35 cellular contexts compared by ENCODE assay signal in the genomic region with DNA sequence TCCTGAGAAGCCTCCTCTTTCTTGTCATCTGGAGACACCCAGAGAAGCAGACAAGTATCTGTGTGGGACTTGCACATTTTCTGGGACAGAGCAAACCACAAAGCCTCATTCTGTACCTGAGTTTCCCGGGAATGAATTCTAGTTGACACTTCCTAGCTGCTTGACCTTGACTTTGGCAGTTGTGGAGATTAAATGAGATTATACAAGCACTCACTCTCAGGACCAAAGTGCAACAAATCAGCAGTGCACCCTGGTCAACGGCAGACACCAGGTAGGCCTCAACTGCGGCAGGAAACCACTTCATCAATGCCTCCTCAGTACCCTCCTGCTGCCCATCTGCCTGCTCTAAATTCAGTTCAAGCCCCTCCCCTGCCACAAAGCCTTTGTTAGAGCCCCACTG.
"Had no signal": no experiment of that assay in that cellular context is flagged by ENCODE, and none has a peak within 500 bp of the region (broad histone marks: within the 10 kb centered on the region; RNA-seq: fewer than 3 reads in every experiment).

No MANE protein-coding gene starts in this region.

- H3K4me3 ChIP-seq: coronary artery, dorsolateral prefrontal cortex, esophagus muscularis mucosa, gastrocnemius medialis had no signal

- H3K4me3 Mint-ChIP-seq: activated B cell treated with CpG ODN at 0.5 μM for 24 hours; activated CD8-positive, alpha-beta T cell treated with anti-CD3 and anti-CD28 coated beads for 36 hours; activated naive CD8-positive, alpha-beta T cell; activated T-cell treated with anti-CD3 and anti-CD28 coated beads, Interleukin-2, amount 50 U/mL, for 4 hours; activated T-helper 17 cell treated with anti-CD3 and anti-CD28 coated beads, Interleukin-2, amount 50 U/mL, for 72 hours; central memory CD8-positive, alpha-beta T cell; dendritic cell treated with granulocyte-macrophage colony-stimulating factor and Interleukin-4, amounts not matched to agents 40 ng/mL and 50 ng/mL, for 4 days; endodermal cell; T-cell; T-helper 1 cell treated with Interleukin-12 subunit alpha and Interleukin-12 subunit beta and Interleukin-4 antibody, amounts not matched to agents 30 μg/mL and 1 μg/mL, for 36 hours; T-helper 2 cell treated with Interferon-gamma antibody and Interleukin-4, amounts not matched to agents 5 μg/mL and 100 μg/mL, for 36 hours had no signal

- DNase-seq: activated B cell treated with CpG ODN at 0.5 μM for 24 hours; activated CD4-positive, alpha-beta T cell treated with anti-CD3 and anti-CD28 coated beads for 48 hours; activated CD4-positive, alpha-beta T cell treated with anti-CD3 and anti-CD28 coated beads, Interleukin-2, amount 50 U/mL, for 1 hour; activated CD4-positive, alpha-beta T cell treated with anti-CD3 and anti-CD28 coated beads, Interleukin-2, amount 50 U/mL, for 48 hours; activated CD8-positive, alpha-beta memory T cell treated with anti-CD3 and anti-CD28 coated beads for 24 hours; activated CD8-positive, alpha-beta T cell treated with anti-CD3 and anti-CD28 coated beads for 36 hours; activated effector memory CD4-positive, alpha-beta T cell treated with Interleukin-2 at 50 U/mL for 16 hours; activated gamma-delta T cell treated with Interleukin-2 at 50 U/mL for 16 hours; activated naive CD4-positive, alpha-beta T cell treated with anti-CD3 and anti-CD28 coated beads, Interleukin-2, amount 50 U/mL, for 16 hours; activated naive CD4-positive, alpha-beta T cell treated with Interleukin-2 at 50 U/mL for 16 hours; activated T-cell treated with anti-CD3 and anti-CD28 coated beads, Interleukin-2, amount 50 U/mL, for 4 hours; amniotic stem cell; anterior cingulate cortex; brain microvascular endothelial cell; dorsolateral prefrontal cortex; effector memory CD4-positive, alpha-beta T cell; endodermal cell; erythroblast; foreskin keratinocyte; gastrocnemius medialis; glutamatergic neuron; T-cell; T1000; WERI-Rb-1 had no signal

- FAIRE-seq: astrocyte, bronchial epithelial cell had no signal

- H3K27ac ChIP-seq: brain microvascular endothelial cell, coronary artery, dorsolateral prefrontal cortex, esophagus muscularis mucosa, foreskin keratinocyte, gastrocnemius medialis, WERI-Rb-1 had no signal

- H3K9me3 Mint-ChIP-seq: activated B cell treated with CpG ODN at 0.5 μM for 24 hours; activated CD8-positive, alpha-beta T cell treated with anti-CD3 and anti-CD28 coated beads for 36 hours; activated T-cell treated with anti-CD3 and anti-CD28 coated beads, Interleukin-2, amount 50 U/mL, for 4 hours; activated T-helper 17 cell treated with anti-CD3 and anti-CD28 coated beads, Interleukin-2, amount 50 U/mL, for 72 hours; central memory CD8-positive, alpha-beta T cell; dendritic cell treated with granulocyte-macrophage colony-stimulating factor and Interleukin-4, amounts not matched to agents 40 ng/mL and 50 ng/mL, for 4 days; endodermal cell; T-cell; T-helper 1 cell treated with Interleukin-12 subunit alpha and Interleukin-12 subunit beta and Interleukin-4 antibody, amounts not matched to agents 30 μg/mL and 1 μg/mL, for 36 hours; T-helper 2 cell treated with Interferon-gamma antibody and Interleukin-4, amounts not matched to agents 5 μg/mL and 100 μg/mL, for 36 hours had no signal

- H3K27me3 ChIP-seq: brain microvascular endothelial cell, esophagus muscularis mucosa, foreskin keratinocyte, gastrocnemius medialis had no signal

- H3K9me3 ChIP-seq: esophagus muscularis mucosa, gastrocnemius medialis had no signal

- H3K4me1 ChIP-seq: foreskin keratinocyte, gastrocnemius medialis had no signal

- ATAC-seq: activated CD4-positive, CD25-positive, alpha-beta regulatory T cell treated with anti-CD3 and anti-CD28 coated beads, Interleukin-2, amount 50 U/mL, for 24 hours; activated CD8-positive, alpha-beta T cell treated with anti-CD3 and anti-CD28 coated beads for 36 hours; activated T-cell treated with anti-CD3 and anti-CD28 coated beads, Interleukin-2, amount 50 U/mL, for 4 hours; activated T-helper 17 cell treated with anti-CD3 and anti-CD28 coated beads, Interleukin-2, amount 50 U/mL, for 72 hours; foreskin keratinocyte; gastrocnemius medialis; T-cell had no signal

- H3K27ac Mint-ChIP-seq: activated B cell treated with CpG ODN at 0.5 μM for 24 hours; activated CD8-positive, alpha-beta T cell treated with anti-CD3 and anti-CD28 coated beads for 36 hours; activated naive CD8-positive, alpha-beta T cell; activated T-helper 17 cell treated with anti-CD3 and anti-CD28 coated beads, Interleukin-2, amount 50 U/mL, for 72 hours; dendritic cell treated with granulocyte-macrophage colony-stimulating factor and Interleukin-4, amounts not matched to agents 40 ng/mL and 50 ng/mL, for 4 days; endodermal cell; T-cell; T-helper 1 cell treated with Interleukin-12 subunit alpha and Interleukin-12 subunit beta and Interleukin-4 antibody, amounts not matched to agents 30 μg/mL and 1 μg/mL, for 36 hours; T-helper 2 cell treated with Interferon-gamma antibody and Interleukin-4, amounts not matched to agents 5 μg/mL and 100 μg/mL, for 36 hours had no signal

- H3K36me3 ChIP-seq: brain microvascular endothelial cell, gastrocnemius medialis, WERI-Rb-1 had no signal

- H3K4me1 Mint-ChIP-seq: activated B cell treated with CpG ODN at 0.5 μM for 24 hours; activated T-helper 17 cell treated with anti-CD3 and anti-CD28 coated beads, Interleukin-2, amount 50 U/mL, for 72 hours; central memory CD8-positive, alpha-beta T cell; T-cell had no signal

- H3K36me3 Mint-ChIP-seq: activated naive CD8-positive, alpha-beta T cell; T-cell had no signal
